30 cellular contexts compared by ENCODE assay signal in genomic region chr5:142353093-142353472, GRCh38. TPM values are rescaled to one million over a fixed set of nuclear protein-coding genes. Genes with fewer than 3 reads are reported as not detected.
A peak's percentile ranks its signal among the peaks of the same experiment; 100 is the strongest.
DNase-seq lines count a peak whose midpoint lies in the region; FAIRE-seq and TF ChIP-seq lines count a peak whose summit lies in the region.
"Had no signal": no experiment of that assay in that cellular context is flagged by ENCODE, and none has a peak within 500 bp of the region (broad histone marks: within the 10 kb centered on the region; RNA-seq: fewer than 3 reads in every experiment).

No MANE protein-coding gene starts in this region.

- dilution Hi-C loops in endothelial cell of umbilical vein (cut with MboI; ENCODE audit: extremely low pct_ligation_motif_present, low sequenced_read_pairs) = no loop called here

- H3K27me3 ChIP-seq in endothelial cell of umbilical vein (ENCODE audit: control insufficient read depth in 2 of 2, insufficient read depth in 2 of 2, low read length in 2 of 2) = no peaks in the 10 kb centered on the region
- H3K27me3 ChIP-seq in sigmoid colon = no peaks in the 10 kb centered on the region
- H3K27me3 ChIP-seq in Peyer's patch = no peaks in the 10 kb centered on the region
- H3K27me3 ChIP-seq: thyroid gland, uterus had no signal

- POLR2A ChIA-PET in endothelial cell of umbilical vein (lab: Charles Lee) = no interaction called here

- BruUV-seq in endothelial cell of umbilical vein (replicated peaks; lab: Mats Ljungman, UMichigan) = no TSS peak

- no peak for TF ChIP-seq EP300 in sigmoid colon (IDR thresholded peaks at IDR 0.05)

- FAIRE-seq in endothelial cell of umbilical vein (lab: Jason Lieb, UNC) = no peak
- FAIRE-seq: A549, astrocyte, GM12892, HTR-8/SVneo, islet of Langerhans had no signal

- no peaks in the 10 kb centered on the region for H3K79me2 ChIP-seq in endothelial cell of umbilical vein (ENCODE audit: control insufficient read depth, insufficient read depth, low read length)

- no peak overlapping the region for H3K9ac ChIP-seq in endothelial cell of umbilical vein (replicated peaks; ENCODE audit: extremely low read depth, insufficient read depth, low read length)
- H3K9ac ChIP-seq: KMS-11 had no signal

- CTCF ChIA-PET in endothelial cell of umbilical vein (lab: Charles Lee) = interaction anchor here (0.6 to 1.9 kb wide), 4 partner anchors 10 to 201 kb away, joined by 3 to 8 read pairs (median 3); no protein-coding TSS in a partner anchor

- no peaks in the 10 kb centered on the region for H4K20me1 ChIP-seq in endothelial cell of umbilical vein (replicated peaks; ENCODE audit: control insufficient read depth, extremely low read depth, insufficient read depth, low read length)

- intact Hi-C loops in endothelial cell of umbilical vein (cut with micrococcal nuclease) = loop anchor here (10.0 kb wide), 1 partner anchor 338 kb away; the partner anchor contains the start of gene GNPDA1
- intact Hi-C loops in sigmoid colon (cut with DNase I) = loop anchor here (10.0 kb wide), 2 partner anchors 192 to 338 kb away; partner anchors contain the start of gene GNPDA1

- TF ChIP-seq POLR2A in NB4 (IDR thresholded peaks at IDR 0.05; ENCODE audit: extremely low read depth, insufficient read length) (no peak), endothelial cell of umbilical vein (IDR thresholded peaks at IDR 0.05; ENCODE audit: low read depth, low read length) (no peak), sigmoid colon (IDR thresholded peaks at IDR 0.05) (no peak), Peyer's patch (IDR thresholded peaks at IDR 0.05) (no peak)

- no peaks in the 10 kb centered on the region for H3K9me1 ChIP-seq in endothelial cell of umbilical vein (replicated peaks; ENCODE audit: control insufficient read depth, extremely low read depth, insufficient read depth, low read length)

- H3K4me3 ChIP-seq in NB4 (ENCODE audit: low read depth, low read length) (no peak overlapping the region), endothelial cell of umbilical vein (replicated peaks in 1 of 3; ENCODE audit: insufficient read depth in 1 of 3, low read depth in 1 of 3, low read length in 3 of 3) (no peak overlapping the region), sigmoid colon (no peak overlapping the region), Peyer's patch (no peak overlapping the region)
- H3K4me3 ChIP-seq: A549, left lung, thyroid gland, uterus had no signal

- DNase-seq in NCI-H748 (lab: John Stamatoyannopoulos, UW; ENCODE audit: unreplicated experiment) = peak; percentile 10
- no peak for DNase-seq in NCI-H748 treated with DMSO at 0.1 percent for 48 hours (lab: John Stamatoyannopoulos, UW)
- DNase-seq in NB4 (ENCODE audit: low read depth) = peak; percentile 19
- DNase-seq in endothelial cell of umbilical vein (ENCODE audit: low read depth, low spot score) = no peak
- peak; percentile 27 for DNase-seq in sigmoid colon
- no peak for DNase-seq in NCI-H510A (lab: John Stamatoyannopoulos, UW)
- DNase-seq in activated effector memory CD4-positive, alpha-beta T cell treated with anti-CD3 and anti-CD28 coated beads, Interleukin-2, amount 50 U/mL, for 16 hours = no peak
- no peak for DNase-seq in Peyer's patch
- DNase-seq: activated CD4-positive, alpha-beta T cell treated with anti-CD3 and anti-CD28 coated beads, Interleukin-2, amount 50 U/mL, for 4 hours; activated naive CD4-positive, alpha-beta T cell; activated naive CD8-positive, alpha-beta T cell treated with anti-CD3 and anti-CD28 coated beads, Interleukin-2, amount 50 U/mL, for 24 hours; activated T-cell treated with anti-CD3 and anti-CD28 coated beads, Interleukin-2, amount 50 U/mL, for 72 hours; CD8-positive, alpha-beta memory T cell; DMS 273 treated with DMSO at 0.1 percent for 48 hours; left lung; MM.1S; NCI-H1417 treated with DMSO at 0.1 percent for 48 hours; NCI-H446; RPMI8226; stimulated activated CD4-positive, alpha-beta T cell treated with anti-CD3 and anti-CD28 coated beads, Interleukin-4, amount 100 ng/mL, for 24 hours; thyroid gland; uterus had no signal

- 40 to 77% methylated on average over 4 of the region's 4 CpGs for WGBS in sigmoid colon, 2 donors

- H3K36me3 ChIP-seq in endothelial cell of umbilical vein (ENCODE audit: control insufficient read depth in 2 of 2, extremely low read depth in 1 of 2, insufficient read depth in 2 of 2, low read length in 2 of 2) (no peaks in the 10 kb centered on the region), sigmoid colon (no peaks in the 10 kb centered on the region), Peyer's patch (no peaks in the 10 kb centered on the region)
- H3K36me3 ChIP-seq: left lung, neutrophil, thyroid gland, uterus had no signal

- H3K9me3 ChIP-seq in endothelial cell of umbilical vein (replicated peaks; ENCODE audit: control insufficient read depth, insufficient read depth, low read length) (no peaks in the 10 kb centered on the region), sigmoid colon (no peaks in the 10 kb centered on the region), Peyer's patch (no peaks in the 10 kb centered on the region)
- H3K9me3 ChIP-seq: A549, left lung, neutrophil, thyroid gland, uterus had no signal

- H3K4me1 ChIP-seq in endothelial cell of umbilical vein (ENCODE audit: control insufficient read depth, extremely low read depth, insufficient read depth, low read length) = peaks cover 19% of the 10 kb centered on the region
- peaks cover 0 to 18% (median 10%) of the 10 kb centered on the region in 4 donors for H3K4me1 ChIP-seq in sigmoid colon
- H3K4me1 ChIP-seq in Peyer's patch = peaks cover 0 to 13% (median 4%) of the 10 kb centered on the region in 4 donors
- H3K4me1 ChIP-seq: uterus had no signal

- H2AFZ ChIP-seq in endothelial cell of umbilical vein (ENCODE audit: low read depth, low read length) = peak overlapping the region; percentile 6

- TF ChIP-seq CTCF in NB4 (IDR thresholded peaks at IDR 0.05; ENCODE audit: low read depth, low read length) (no peak), endothelial cell of umbilical vein (IDR thresholded peaks at IDR 0.05; ENCODE audit: extremely low read depth in 1 of 2, insufficient read depth in 1 of 2, low read depth in 1 of 2, low read length in 2 of 2) (no peak), sigmoid colon (IDR thresholded peaks at IDR 0.05) (no peak), Peyer's patch (IDR thresholded peaks at IDR 0.05) (no peak)

- no peak overlapping the region for H3K4me2 ChIP-seq in endothelial cell of umbilical vein (ENCODE audit: insufficient read depth, low read length)
- H3K4me2 ChIP-seq: A549, KMS-11 had no signal

- H3K27ac ChIP-seq in endothelial cell of umbilical vein (ENCODE audit: insufficient read depth, low read depth, low read length) = no peak overlapping the region
- no peak overlapping the region for H3K27ac ChIP-seq in sigmoid colon
- H3K27ac ChIP-seq in Peyer's patch = no peak overlapping the region
- H3K27ac ChIP-seq: A549, KMS-11, left lung, neutrophil, thyroid gland, uterus had no signal

TF ChIP-seq in endothelial cell of umbilical vein, 7 proteins besides CTCF, POLR2A, EP300 and RAD21:
- no peak for TF ChIP-seq MAX (IDR thresholded peaks at IDR 0.05; ENCODE audit: insufficient read depth, insufficient read length)
- no peak for TF ChIP-seq FOS (IDR thresholded peaks at IDR 0.05; ENCODE audit: borderline replicate concordance, insufficient read depth, low read length)
- TF ChIP-seq MYC (IDR thresholded peaks at IDR 0.05; ENCODE audit: low read depth, low read length) = no peak
- TF ChIP-seq JUN (IDR thresholded peaks at IDR 0.05; ENCODE audit: borderline replicate concordance, insufficient read depth, insufficient read length, low read depth) = no peak
- TF ChIP-seq GATA2 (IDR thresholded peaks at IDR 0.05; ENCODE audit: insufficient read depth, insufficient read length, low read depth, low read length) = no peak
- TF ChIP-seq POLR2AphosphoS5 (IDR thresholded peaks at IDR 0.05; ENCODE audit: insufficient read depth, low read depth, low read length) = no peak
- TF ChIP-seq EZH2 (IDR thresholded peaks at IDR 0.05; ENCODE audit: borderline replicate concordance, low read depth, low read length, severe bottlenecking) = no peak

RNA-seq across cellular contexts. Expression of gene SPRY4, which starts 28.3 kb away (rescaled TPM):
- total RNA-seq in endothelial cell of umbilical vein = 33.9 and 49.5 TPM in 2 replicates
- polyA plus RNA-seq in endothelial cell of umbilical vein = 9.3 and 11.0 TPM in 2 replicates
- 5.0 and 5.8 TPM in 2 replicates for polyA plus RNA-seq in endothelial cell of umbilical vein (2011; cell fraction: cytosol; rRNA removed)
- 25.1 and 30.8 TPM in 2 replicates for polyA plus RNA-seq in endothelial cell of umbilical vein (2011; cell fraction: nucleus; rRNA removed)
- 13.8 TPM in 2 replicates for polyA plus RNA-seq in endothelial cell of umbilical vein (2012)
- polyA minus RNA-seq in endothelial cell of umbilical vein = 26.3 and 27.7 TPM in 2 replicates
- not detected for polyA minus RNA-seq in endothelial cell of umbilical vein (2011; cell fraction: cytosol; rRNA and poly(A)+ RNA removed)
- 36.6 and 53.5 TPM in 2 replicates for polyA minus RNA-seq in endothelial cell of umbilical vein (2011; cell fraction: nucleus; rRNA and poly(A)+ RNA removed)
- total RNA-seq in sigmoid colon = 10 to 100 TPM in 3 of 4 donors, 1 to 10 TPM in 1; 8.6 to 15.7 (median 12.4) TPM
- polyA plus RNA-seq in sigmoid colon = 1 to 10 TPM; 1.8 to 5.1 (median 3.5) TPM
- total RNA-seq in Peyer's patch = 10 to 100 TPM; 17.5 to 43.3 (median 31.5) TPM
- total RNA-seq: B cell had no signal
- polyA plus RNA-seq: CD8-positive, alpha-beta memory T cell had no signal

Comparison
In these comparisons a context has a peak if more than half of its experiments do, and no peak if none do; other contexts are left out.
1. DNase-seq: peak in NCI-H748 (single experiment), NB4 (single experiment) and sigmoid colon (single experiment); none in NCI-H748 treated with DMSO at 0.1 percent for 48 hours (single experiment), endothelial cell of umbilical vein (single experiment), NCI-H510A (single experiment), activated effector memory CD4-positive, alpha-beta T cell treated with anti-CD3 and anti-CD28 coated beads, Interleukin-2, amount 50 U/mL, for 16 hours (single experiment) and Peyer's patch (0 of 3).